In genomic region chr14:77458249-77458950, GRCh38 we compare ENCODE assay signal across 8 cellular contexts. TPM values are rescaled to one million over a fixed set of nuclear protein-coding genes. Genes with fewer than 3 reads are reported as not detected.
A peak's percentile ranks its signal among the peaks of the same experiment; 100 is the strongest.
DNase-seq lines count a peak whose midpoint lies in the region; ATAC-seq and TF ChIP-seq lines count a peak whose summit lies in the region.

No MANE protein-coding gene starts in this region.

- peak overlapping the region; percentile 100 for H3K27ac Mint-ChIP-seq in activated naive CD4-positive, alpha-beta T cell treated with anti-CD3 and anti-CD28 coated beads for 36 hours

- H3K4me1 Mint-ChIP-seq in activated naive CD4-positive, alpha-beta T cell treated with anti-CD3 and anti-CD28 coated beads for 36 hours (ENCODE audit: low read depth), result peaks cover 32% of the 10 kb centered on the region

- peak overlapping the region; percentile 92 for H3K4me3 ChIP-seq in AG09309 (ENCODE audit: control insufficient read depth, low read depth, low read length)
- peak overlapping the region; percentile 86 for H3K4me3 ChIP-seq in OCI-LY1 (ENCODE audit: low read depth, low read length, poor library complexity, severe bottlenecking)

- H3K27me3 ChIP-seq in OCI-LY1 (ENCODE audit: insufficient read depth, low read length), result no peaks in the 10 kb centered on the region

- no peaks in the 10 kb centered on the region for H3K27me3 Mint-ChIP-seq in activated naive CD4-positive, alpha-beta T cell treated with anti-CD3 and anti-CD28 coated beads for 36 hours (ENCODE audit: low read depth)

- H3K4me2 ChIP-seq in OCI-LY1 (ENCODE audit: low read length), result peak overlapping the region; percentile 86

- peaks cover 38% of the 10 kb centered on the region for H3K36me3 Mint-ChIP-seq in activated naive CD4-positive, alpha-beta T cell treated with anti-CD3 and anti-CD28 coated beads for 36 hours (ENCODE audit: low read depth)

- intact Hi-C loops in activated naive CD4-positive, alpha-beta T cell treated with anti-CD3 and anti-CD28 coated beads for 36 hours (cut with micrococcal nuclease), result loop anchor here (1.0 to 5.0 kb wide), 2 partner anchors 360 to 416 kb away; partner anchors contain the start of gene CIPC
- intact Hi-C loops in left cardiac atrium (cut with DNase I), result no loop called here

- H2AFZ ChIP-seq in OCI-LY1 (ENCODE audit: low read length), result no peak overlapping the region

- H3K9ac ChIP-seq in OCI-LY1 (ENCODE audit: low read length), result peak overlapping the region; percentile 77

- DNase-seq in AG09309 (ENCODE audit: low read depth) (no peak), left cardiac atrium (no peak), putamen (ENCODE audit: low spot score) (peak; percentile 21), cerebellum (ENCODE audit: low spot score) (no peak)
- peak; percentile 37 for DNase-seq in activated naive CD4-positive, alpha-beta T cell treated with anti-CD3 and anti-CD28 coated beads for 36 hours

- H3K9me2 ChIP-seq in OCI-LY1 (ENCODE audit: low read depth, low read length), result no peaks in the 10 kb centered on the region

- no peaks in the 10 kb centered on the region for H3F3A ChIP-seq in OCI-LY1 (ENCODE audit: insufficient read depth, low read length)

- no peaks in the 10 kb centered on the region for H3K9me3 Mint-ChIP-seq in activated naive CD4-positive, alpha-beta T cell treated with anti-CD3 and anti-CD28 coated beads for 36 hours

- peaks cover 38% of the 10 kb centered on the region for H3K79me2 ChIP-seq in OCI-LY1 (ENCODE audit: insufficient read depth, low read length)

- ATAC-seq in GM18861 (IDR thresholded peaks at IDR 0.05; ENCODE audit: unreplicated experiment), result peak; percentile 10
- peak; percentile 13 for ATAC-seq in HG03066 (IDR thresholded peaks at IDR 0.05; ENCODE audit: low read depth, unreplicated experiment)
- ATAC-seq in left cardiac atrium, result peak; percentile 17 to 66

- TF ChIP-seq CTCF in AG09309 (IDR thresholded peaks at IDR 0.05; ENCODE audit: control insufficient read depth, insufficient read depth, low read depth, low read length, missing control alignments) (no peak), OCI-LY1 (IDR thresholded peaks at IDR 0.05; ENCODE audit: low read length) (no peak)

- H3K36me3 ChIP-seq in OCI-LY1 (ENCODE audit: insufficient read depth, low read length), result peaks cover 44% of the 10 kb centered on the region

- H3K9me3 ChIP-seq in OCI-LY1 (ENCODE audit: low read length), result no peaks in the 10 kb centered on the region

- no peaks in the 10 kb centered on the region for H4K20me1 ChIP-seq in OCI-LY1 (ENCODE audit: insufficient read depth, low read length)

- peak overlapping the region; percentile 100 for H3K4me3 Mint-ChIP-seq in activated naive CD4-positive, alpha-beta T cell treated with anti-CD3 and anti-CD28 coated beads for 36 hours

- peaks cover 31% of the 10 kb centered on the region for H3K4me1 ChIP-seq in OCI-LY1 (ENCODE audit: insufficient read depth, low read length, severe bottlenecking)

- peak overlapping the region; percentile 57 for H3K27ac ChIP-seq in OCI-LY1 (ENCODE audit: low read depth, low read length, poor library complexity, severe bottlenecking)

- CTCF ChIA-PET in activated naive CD4-positive, alpha-beta T cell treated with anti-CD3 and anti-CD28 coated beads for 36 hours (lab: Charles Lee), result interaction anchor here (0.6 to 2.1 kb wide), 14 partner anchors 11 to 270 kb away, joined by 3 to 7 read pairs (median 4); no protein-coding TSS in a partner anchor

RNA-seq across cellular contexts. Expression of gene AHSA1, which starts 0.5 kb away (rescaled TPM):
- 100 to 1,000 TPM; 230 to 246 TPM for total RNA-seq in activated naive CD4-positive, alpha-beta T cell treated with anti-CD3 and anti-CD28 coated beads for 36 hours
- total RNA-seq in left cardiac atrium (100 to 1,000 TPM; 109 to 173 TPM), cerebellum (64.9 TPM)

RNA-seq across cellular contexts. Expression of gene VIPAS39, which starts 1.0 kb away (rescaled TPM):
- total RNA-seq in activated naive CD4-positive, alpha-beta T cell treated with anti-CD3 and anti-CD28 coated beads for 36 hours, result 10 to 100 TPM; 12.3 to 13.3 TPM
- total RNA-seq in left cardiac atrium (10 to 100 TPM in 1 of 2 donors, 1 to 10 TPM in 1; 9.1 to 11.7 TPM), cerebellum (20.6 TPM)

RNA-seq across cellular contexts. Expression of gene NOXRED1, which starts 35.1 kb away (rescaled TPM):
- under 1 TPM; 0.30 to 0.38 TPM for total RNA-seq in activated naive CD4-positive, alpha-beta T cell treated with anti-CD3 and anti-CD28 coated beads for 36 hours
- total RNA-seq in left cardiac atrium (under 1 TPM in 1 of 2 donors, not detected in 1; 0.34 TPM), cerebellum (0.82 TPM)

RNA-seq across cellular contexts. Expression of gene ISM2, which starts 40.2 kb away (rescaled TPM):
- total RNA-seq in activated naive CD4-positive, alpha-beta T cell treated with anti-CD3 and anti-CD28 coated beads for 36 hours, result not detected
- total RNA-seq in left cardiac atrium (under 1 TPM; 0.21 to 0.47 TPM), cerebellum (0.45 TPM)

Comparison
In these comparisons a context has a peak if more than half of its experiments do, and no peak if none do; other contexts are left out.
1. DNase-seq: peak in activated naive CD4-positive, alpha-beta T cell treated with anti-CD3 and anti-CD28 coated beads for 36 hours (single experiment) and putamen (single experiment); none in AG09309 (single experiment), left cardiac atrium (single experiment) and cerebellum (single experiment).
2. Peak in every context shown above with its lines, with median percentiles within 50 percentile points of each other: ATAC-seq.